Comparison of ENCODE assay signal across 10 cellular contexts in genomic region chr6:168353041-168353440, GRCh38. TPM values are rescaled to one million over a fixed set of nuclear protein-coding genes. Genes with fewer than 3 reads are reported as not detected.
"Had no signal": no experiment of that assay in that cellular context is flagged by ENCODE, and none has a peak within 500 bp of the region (broad histone marks: within the 10 kb centered on the region; RNA-seq: fewer than 3 reads in every experiment).

No MANE protein-coding gene starts in this region.

- H3K27ac ChIP-seq: GM23248, HL-60 had no signal

- H3K36me3 ChIP-seq: HAP-1 had no signal

- H3K9ac ChIP-seq: GM23248 had no signal

- DNase-seq: GM23248, GOT3, HFFc6 had no signal

- H3K4me1 Mint-ChIP-seq: IgD-negative memory B cell had no signal

- ATAC-seq: HCT116, HepG2 had no signal

- H3K4me1 ChIP-seq: HAP-1 had no signal

- H3K4me3 Mint-ChIP-seq: HFFc6, IgD-negative memory B cell had no signal

- H3K27ac Mint-ChIP-seq: HFFc6, IgD-negative memory B cell had no signal

- H3K36me3 Mint-ChIP-seq: IgD-negative memory B cell had no signal

- FAIRE-seq: HepG2 had no signal

- H3K4me3 ChIP-seq: GM23248, HAP-1 had no signal

- H3K9me3 ChIP-seq: HAP-1 had no signal

RNA-seq across cellular contexts. Expression of gene DACT2, which starts 33.5 kb away (rescaled TPM):
- total RNA-seq: GM23248, H4, HepG2, HFFc6, HT1080 had no signal
- polyA plus RNA-seq: GM23248, IgD-negative memory B cell had no signal
